In genomic region chr11:115939726-115940421, GRCh38 we compare ENCODE assay signal across 11 cellular contexts.
DNase-seq lines count a peak whose midpoint lies in the region; ATAC-seq and FAIRE-seq lines count a peak whose summit lies in the region.
"Had no signal": no experiment of that assay in that cellular context is flagged by ENCODE, and none has a peak within 500 bp of the region (broad histone marks: within the 10 kb centered on the region; RNA-seq: fewer than 3 reads in every experiment).

No MANE protein-coding gene starts in this region.

- peak; percentile 26 for DNase-seq in DMS 273 (lab: John Stamatoyannopoulos, UW; ENCODE audit: unreplicated experiment)
- no peak for DNase-seq in DMS 273 treated with DMSO at 0.1 percent for 48 hours (lab: John Stamatoyannopoulos, UW)
- DNase-seq in NCI-H345 treated with DMSO at 0.1 percent for 48 hours (lab: John Stamatoyannopoulos, UW; ENCODE audit: unreplicated experiment): peak; percentile 72
- DNase-seq in small intestine: peak; percentile 21
- DNase-seq in NCI-H526 treated with DMSO at 0.1 percent for 48 hours (lab: John Stamatoyannopoulos, UW): no peak
- no peak for DNase-seq in Right ventricle myocardium inferior (ENCODE audit: missing footprints)
- DNase-seq: activated T-cell treated with anti-CD3 and anti-CD28 coated beads, Interleukin-2, amount 50 U/mL, for 24 hours; mesendoderm had no signal

- H3K4me1 ChIP-seq in small intestine (ENCODE audit: control insufficient read depth in 2 of 2, insufficient read depth in 1 of 2, low read depth in 1 of 2, low read length in 1 of 2): no peaks in the 10 kb centered on the region

- 33 to 65% (median 45%) methylated on average over 7 of the region's 7 CpGs for WGBS in small intestine, 3 donors

- FAIRE-seq in small intestine (lab: Jason Lieb, UNC): no peak

- no peaks in the 10 kb centered on the region for H3K9me3 ChIP-seq in small intestine (ENCODE audit: control insufficient read depth, low read depth)

- no peak overlapping the region for H3K27ac ChIP-seq in small intestine (ENCODE audit: low read depth in 1 of 2, low read length in 1 of 2)
- H3K27ac ChIP-seq: 22Rv1 had no signal

- H3K36me3 ChIP-seq in small intestine (ENCODE audit: control insufficient read depth in 2 of 2, insufficient read depth in 2 of 2, low read length in 2 of 2): no peaks in the 10 kb centered on the region

- intact Hi-C loops in Right ventricle myocardium inferior (cut with DNase I): no loop called here

- peaks cover 0 to 2% of the 10 kb centered on the region in 2 donors for H3K27me3 ChIP-seq in small intestine (ENCODE audit: control insufficient read depth in 2 of 2, insufficient read depth in 2 of 2, low read length in 2 of 2)

- no peak overlapping the region for H3K4me3 ChIP-seq in small intestine (ENCODE audit: low read depth in 1 of 2, low read length in 2 of 2)

- ATAC-seq in HG03439 (IDR thresholded peaks at IDR 0.05; ENCODE audit: unreplicated experiment) (peak; percentile 66), HG03469 (IDR thresholded peaks at IDR 0.05; ENCODE audit: unreplicated experiment) (no peak), Right ventricle myocardium inferior (no peak)

Comparison
In these comparisons a context has a peak if more than half of its experiments do, and no peak if none do; other contexts are left out.
1. DNase-seq: peak in DMS 273 (single experiment), NCI-H345 treated with DMSO at 0.1 percent for 48 hours (single experiment) and small intestine (single experiment); none in DMS 273 treated with DMSO at 0.1 percent for 48 hours (single experiment), NCI-H526 treated with DMSO at 0.1 percent for 48 hours (single experiment) and Right ventricle myocardium inferior (single experiment).